Comparison of ENCODE assay signal across 1 cellular context in genomic region chr19:6970021-6970420, GRCh38.
TF ChIP-seq lines count a peak whose summit lies in the region.

No MANE protein-coding gene starts in this region.

TF ChIP-seq in HCT116, 20 proteins besides CTCF, POLR2A, EP300 and RAD21 (continued from another document):
- no peak for TF ChIP-seq REST (IDR thresholded peaks at IDR 0.05; ENCODE audit: low read depth)
- TF ChIP-seq TCF7L2 (IDR thresholded peaks at IDR 0.05; ENCODE audit: borderline replicate concordance, extremely low read depth, insufficient read depth, insufficient read length), result no peak
- TF ChIP-seq SRF (IDR thresholded peaks at IDR 0.05; ENCODE audit: low read depth), result no peak
- no peak for TF ChIP-seq CBX3 (IDR thresholded peaks at IDR 0.05; ENCODE audit: low read depth)
- TF ChIP-seq ATF3 (IDR thresholded peaks at IDR 0.05), result no peak
- no peak for TF ChIP-seq ZNF274 (IDR thresholded peaks at IDR 0.05; ENCODE audit: low read depth, low read length)
- TF ChIP-seq SIN3A (IDR thresholded peaks at IDR 0.05; ENCODE audit: low read depth), result no peak
- TF ChIP-seq EZH2phosphoT487 (IDR thresholded peaks at IDR 0.05; ENCODE audit: borderline replicate concordance), result no peak
- TF ChIP-seq FOSL1 (IDR thresholded peaks at IDR 0.05; ENCODE audit: low read depth), result no peak
- TF ChIP-seq MAX (IDR thresholded peaks at IDR 0.05), result no peak
- TF ChIP-seq CEBPB (IDR thresholded peaks at IDR 0.05; ENCODE audit: low read depth), result no peak
